ENCODE assay signal across 24 cellular contexts in the genomic region with DNA sequence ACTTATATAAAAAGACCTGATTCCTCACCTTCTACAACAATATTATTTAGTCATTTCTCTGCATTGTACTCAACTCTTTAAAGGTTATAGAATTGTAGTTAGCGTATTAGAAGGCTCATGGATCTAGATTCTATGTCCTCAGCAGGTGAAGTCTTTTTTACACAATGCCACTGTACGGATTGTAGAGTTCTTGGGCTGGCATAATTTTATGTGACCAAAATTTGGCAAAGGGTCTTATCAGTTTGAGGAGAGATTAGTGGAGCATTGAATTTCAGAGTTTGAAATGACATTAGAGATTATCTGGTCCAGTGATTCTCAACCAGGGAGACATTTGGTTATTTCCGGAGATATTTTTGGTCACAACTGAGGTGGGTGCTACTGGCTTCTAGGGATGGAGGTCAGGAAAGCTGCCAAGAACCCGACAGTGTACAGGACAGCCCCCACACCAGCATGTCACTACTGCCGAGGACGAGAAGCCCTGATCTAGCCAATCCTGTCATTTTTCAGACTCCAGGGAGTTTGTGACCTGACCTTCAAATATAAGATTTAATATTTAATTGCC.
A peak's percentile ranks its signal among the peaks of the same experiment; 100 is the strongest.
DNase-seq lines count a peak whose midpoint lies in the region; ATAC-seq, FAIRE-seq and TF ChIP-seq lines count a peak whose summit lies in the region.
"Had no signal": no experiment of that assay in that cellular context is flagged by ENCODE, and none has a peak within 500 bp of the region (broad histone marks: within the 10 kb centered on the region; RNA-seq: fewer than 3 reads in every experiment).

No MANE protein-coding gene starts in this region.

- no peaks in the 10 kb centered on the region for H3K27me3 ChIP-seq in smooth muscle cell (ENCODE audit: low read depth)
- H3K27me3 ChIP-seq: SJCRH30 had no signal

- H3K79me2 ChIP-seq in smooth muscle cell (ENCODE audit: low read depth), result no peaks in the 10 kb centered on the region

- H3K27ac ChIP-seq in smooth muscle cell (ENCODE audit: low read depth), result no peak overlapping the region
- H3K27ac ChIP-seq: PC-9, SJCRH30 had no signal

- H3K36me3 ChIP-seq in smooth muscle cell (ENCODE audit: low read depth), result no peaks in the 10 kb centered on the region
- H3K36me3 ChIP-seq: SJCRH30 had no signal

- H3F3A ChIP-seq in smooth muscle cell (ENCODE audit: low read depth), result no peaks in the 10 kb centered on the region

- ATAC-seq in left ventricle myocardium superior (peak; percentile 40), Right ventricle myocardium inferior (no peak)
- ATAC-seq: CD8-positive, alpha-beta T cell had no signal

- no peak for TF ChIP-seq CTCF in smooth muscle cell (IDR thresholded peaks at IDR 0.05; ENCODE audit: borderline replicate concordance, insufficient read depth, poor library complexity, severe bottlenecking)

- no peak overlapping the region for H3K9ac ChIP-seq in smooth muscle cell (ENCODE audit: low read depth)

- intact Hi-C loops in left ventricle myocardium superior (cut with micrococcal nuclease), result no loop called here
- intact Hi-C loops in Right ventricle myocardium inferior (cut with DNase I), result no loop called here

- H3K4me2 ChIP-seq in smooth muscle cell, result no peak overlapping the region
- H3K4me2 ChIP-seq: PC-9 had no signal

- WGBS in smooth muscle cell (ENCODE audit: low lambda C conversion rate), result 87% methylated on average over 6 of the region's 6 CpGs

- H4K20me1 ChIP-seq in smooth muscle cell (ENCODE audit: low read depth), result peaks cover 25% of the 10 kb centered on the region

- H3K4me3 ChIP-seq in smooth muscle cell, result no peak overlapping the region
- H3K4me3 ChIP-seq: PC-9, SJCRH30 had no signal

- FAIRE-seq in RCC 7860 (lab: Jason Lieb, UNC), result peak; percentile 89
- FAIRE-seq: A204.1, GM12891, GM18507, H54 had no signal

- no peaks in the 10 kb centered on the region for H3K4me1 ChIP-seq in smooth muscle cell (ENCODE audit: low read depth)
- H3K4me1 ChIP-seq: SJCRH30 had no signal

- H3K9me3 ChIP-seq in smooth muscle cell (replicated peaks; ENCODE audit: low read depth), result no peaks in the 10 kb centered on the region
- H3K9me3 ChIP-seq: SJCRH30 had no signal

- DNase-seq in left ventricle myocardium superior (no peak), Right ventricle myocardium inferior (ENCODE audit: missing footprints) (no peak), RCC 7860 (ENCODE audit: low spot score) (peak; percentile 29), glomerular visceral epithelial cell (ENCODE audit: extremely low spot score) (peak; percentile 17), smooth muscle cell (lab: John Stamatoyannopoulos, UW; ENCODE audit: unreplicated experiment) (no peak), occipital lobe (lab: John Stamatoyannopoulos, UW) (no peak), ecto neural progenitor cell (ENCODE audit: low spot score) (no peak)
- no peak for DNase-seq in activated CD4-positive, alpha-beta T cell treated with anti-CD3 and anti-CD28 coated beads for 48 hours
- DNase-seq: Calu3; CD8-positive, alpha-beta T cell; DMS53; EL; MM.1S; NCI-H1105; NCI-H2081 treated with DMSO at 0.1 percent for 48 hours; NCI-H2227 treated with DMSO at 0.1 percent for 48 hours; NCI-H510A treated with DMSO at 0.1 percent for 48 hours; NCI-H774; PC-9; SJCRH30 had no signal

- no peak overlapping the region for H2AFZ ChIP-seq in smooth muscle cell (ENCODE audit: low read depth)
- H2AFZ ChIP-seq: PC-9 had no signal

Comparison
In these comparisons a context has a peak if more than half of its experiments do, and no peak if none do; other contexts are left out.
1. DNase-seq: peak in RCC 7860 (single experiment) and glomerular visceral epithelial cell (single experiment); none in left ventricle myocardium superior (single experiment), Right ventricle myocardium inferior (single experiment), activated CD4-positive, alpha-beta T cell treated with anti-CD3 and anti-CD28 coated beads for 48 hours (single experiment), smooth muscle cell (single experiment), occipital lobe (single experiment) and ecto neural progenitor cell (single experiment).